Comparison of ENCODE assay signal across 13 cellular contexts in the genomic region with DNA sequence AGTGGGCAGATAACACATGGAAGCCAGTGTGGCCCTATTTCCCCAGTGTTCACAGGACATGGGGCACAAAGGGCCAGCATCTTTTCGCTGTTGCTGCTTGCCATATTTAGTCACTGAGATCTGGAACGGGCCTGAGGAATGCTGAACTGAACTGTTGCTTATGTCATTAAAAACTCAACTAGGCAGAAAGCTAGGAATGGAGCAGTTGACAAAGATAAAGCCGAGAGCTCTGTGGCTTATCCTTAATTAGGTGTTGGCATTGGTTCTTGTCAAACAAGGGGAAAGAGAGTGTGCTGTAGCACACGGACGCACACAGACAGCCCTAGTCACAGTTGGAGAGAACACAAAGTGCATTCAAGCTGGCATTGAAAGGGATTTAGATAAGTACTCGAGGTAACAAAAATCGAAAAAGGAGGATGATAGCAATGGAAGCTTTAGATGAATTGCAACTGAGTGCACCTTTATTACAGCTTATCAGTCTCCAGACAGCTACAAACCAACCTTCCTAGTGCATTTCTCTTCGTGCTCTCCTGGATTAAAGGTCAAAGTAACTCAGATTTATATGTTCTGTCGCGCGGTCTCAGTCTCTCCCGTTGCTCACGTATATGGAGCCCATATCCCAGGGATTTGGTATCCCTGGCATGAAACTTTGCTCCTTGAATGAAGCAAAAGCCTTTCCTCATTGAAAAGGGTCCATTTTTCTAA.
DNase-seq lines count a peak whose midpoint lies in the region; ATAC-seq and TF ChIP-seq lines count a peak whose summit lies in the region.
"Had no signal": no experiment of that assay in that cellular context is flagged by ENCODE, and none has a peak within 500 bp of the region (broad histone marks: within the 10 kb centered on the region; RNA-seq: fewer than 3 reads in every experiment).

No MANE protein-coding gene starts in this region.

- no peaks in the 10 kb centered on the region for H3K36me3 Mint-ChIP-seq in CD4-positive, alpha-beta memory T cell
- H3K36me3 Mint-ChIP-seq: CD8-positive, alpha-beta T cell had no signal

- peak overlapping the region in 2 of 12 donors; percentile 0 to 1 for H3K4me3 ChIP-seq in heart left ventricle
- H3K4me3 ChIP-seq in sigmoid colon = no peak overlapping the region
- H3K4me3 ChIP-seq in CD4-positive, alpha-beta memory T cell (ENCODE audit: low read length in 2 of 2) = no peak overlapping the region
- H3K4me3 ChIP-seq: ascending aorta, suprapubic skin had no signal

- H3K9me3 Mint-ChIP-seq in CD4-positive, alpha-beta memory T cell = peaks cover 0 to 5% (median 0%) of the 10 kb centered on the region in 8 donors
- H3K9me3 Mint-ChIP-seq: activated T-cell treated with anti-CD3 and anti-CD28 coated beads, Interleukin-2, amount 50 U/mL, for 24 hours; CD8-positive, alpha-beta T cell had no signal

- CTCF ChIA-PET in CD4-positive, alpha-beta memory T cell (lab: Charles Lee; ENCODE audit: partially characterized antibody) = no interaction called here

- peak; percentile 32 for DNase-seq in NCI-H1105 (lab: John Stamatoyannopoulos, UW)
- peak; percentile 56 for DNase-seq in NCI-H524 treated with DMSO at 0.1 percent for 48 hours (lab: John Stamatoyannopoulos, UW)
- peak in 4 of 5 donors; percentile 18 to 62 (median 41) for DNase-seq in heart left ventricle
- no peak for DNase-seq in sigmoid colon
- no peak for DNase-seq in CD4-positive, alpha-beta memory T cell
- DNase-seq: activated CD4-positive, alpha-beta T cell treated with anti-CD3 and anti-CD28 coated beads for 1 hour; activated T-cell treated with anti-CD3 and anti-CD28 coated beads, Interleukin-2, amount 50 U/mL, for 24 hours; CD8-positive, alpha-beta T cell had no signal

- TF ChIP-seq EP300 in sigmoid colon (IDR thresholded peaks at IDR 0.05) = no peak

- peak overlapping the region in 11 of 12 donors; percentile 5 to 74 (median 50) for H3K27ac ChIP-seq in heart left ventricle
- H3K27ac ChIP-seq in sigmoid colon = peak overlapping the region; percentile 20 to 37 (median 30)
- H3K27ac ChIP-seq in CD4-positive, alpha-beta memory T cell (ENCODE audit: low read depth, low read length) = no peak overlapping the region
- H3K27ac ChIP-seq: ascending aorta, suprapubic skin had no signal

- no peaks in the 10 kb centered on the region for H3K4me1 Mint-ChIP-seq in CD4-positive, alpha-beta memory T cell

- H3K27ac Mint-ChIP-seq in CD4-positive, alpha-beta memory T cell = no peak overlapping the region
- H3K27ac Mint-ChIP-seq: activated T-cell treated with anti-CD3 and anti-CD28 coated beads, Interleukin-2, amount 50 U/mL, for 24 hours; CD8-positive, alpha-beta T cell had no signal

- 44 to 55% (median 53%) methylated on average over 13 of the region's 13 CpGs for WGBS in heart left ventricle, 4 donors
- 23 to 68% methylated on average over 13 of the region's 13 CpGs for WGBS in sigmoid colon, 2 donors

- H3K9me3 ChIP-seq in heart left ventricle = no peaks in the 10 kb centered on the region
- no peaks in the 10 kb centered on the region for H3K9me3 ChIP-seq in sigmoid colon
- no peaks in the 10 kb centered on the region for H3K9me3 ChIP-seq in CD4-positive, alpha-beta memory T cell (ENCODE audit: control insufficient read depth in 1 of 2, low read length in 2 of 2)
- H3K9me3 ChIP-seq: ascending aorta, suprapubic skin had no signal

- H3K36me3 ChIP-seq in heart left ventricle = no peaks in the 10 kb centered on the region
- H3K36me3 ChIP-seq in sigmoid colon = no peaks in the 10 kb centered on the region
- H3K36me3 ChIP-seq in CD4-positive, alpha-beta memory T cell (ENCODE audit: insufficient read depth, low read length) = no peaks in the 10 kb centered on the region
- H3K36me3 ChIP-seq: ascending aorta, suprapubic skin had no signal

- no peak overlapping the region for H3K4me3 Mint-ChIP-seq in CD4-positive, alpha-beta memory T cell
- H3K4me3 Mint-ChIP-seq: activated T-cell treated with anti-CD3 and anti-CD28 coated beads, Interleukin-2, amount 50 U/mL, for 24 hours; CD8-positive, alpha-beta T cell had no signal

- TF ChIP-seq CTCF in heart left ventricle (IDR thresholded peaks at IDR 0.05) (no peak), sigmoid colon (IDR thresholded peaks at IDR 0.05) (no peak)

- H3K27me3 Mint-ChIP-seq in CD4-positive, alpha-beta memory T cell = no peaks in the 10 kb centered on the region
- H3K27me3 Mint-ChIP-seq: activated T-cell treated with anti-CD3 and anti-CD28 coated beads, Interleukin-2, amount 50 U/mL, for 24 hours had no signal

- no peaks in the 10 kb centered on the region for H3K27me3 ChIP-seq in heart left ventricle
- H3K27me3 ChIP-seq in sigmoid colon = no peaks in the 10 kb centered on the region
- no peaks in the 10 kb centered on the region for H3K27me3 ChIP-seq in CD4-positive, alpha-beta memory T cell (ENCODE audit: insufficient read depth, low read length)
- H3K27me3 ChIP-seq: ascending aorta, suprapubic skin had no signal

- H3K4me1 ChIP-seq in heart left ventricle (peaks cover 0 to 31% (median 4%) of the 10 kb centered on the region in 12 donors), sigmoid colon (peaks cover 0 to 40% (median 30%) of the 10 kb centered on the region in 4 donors)
- H3K4me1 ChIP-seq in CD4-positive, alpha-beta memory T cell (ENCODE audit: insufficient read depth, low read length) = no peaks in the 10 kb centered on the region
- H3K4me1 ChIP-seq: ascending aorta had no signal

- intact Hi-C loops in heart left ventricle (cut with DNase I) (loop anchor here in 3 of 10 donors (5.0 to 10.0 kb wide), 6 partner anchors 152 to 542 kb away; partner anchors contain the start of gene ZNF608 (in 1 of the 3)), sigmoid colon (cut with DNase I) (no loop called here)
- intact Hi-C loops in CD4-positive, alpha-beta memory T cell (cut with micrococcal nuclease) = no loop called here

- peak; percentile 94 to 96 (median 94) for ATAC-seq in heart left ventricle
- ATAC-seq in HG02981 (IDR thresholded peaks at IDR 0.05; ENCODE audit: unreplicated experiment) = no peak
- ATAC-seq in HG02610 (IDR thresholded peaks at IDR 0.05; ENCODE audit: unreplicated experiment) = no peak
- ATAC-seq in HG03039 (IDR thresholded peaks at IDR 0.05; ENCODE audit: unreplicated experiment) = no peak
- ATAC-seq: CD8-positive, alpha-beta T cell had no signal

- POLR2A ChIA-PET in CD4-positive, alpha-beta memory T cell (lab: Charles Lee; ENCODE audit: partially characterized antibody) = no interaction called here

- TF ChIP-seq POLR2A in heart left ventricle (IDR thresholded peaks at IDR 0.05) (no peak), sigmoid colon (IDR thresholded peaks at IDR 0.05) (no peak)

Comparison
In these comparisons a context has a peak if more than half of its experiments do, and no peak if none do; other contexts are left out.
1. DNase-seq: peak in NCI-H1105 (single experiment), NCI-H524 treated with DMSO at 0.1 percent for 48 hours (single experiment) and heart left ventricle (4 of 5); none in sigmoid colon (single experiment) and CD4-positive, alpha-beta memory T cell (0 of 5).
2. ATAC-seq: peak in heart left ventricle (4 of 4); none in HG02981 (single experiment), HG02610 (single experiment) and HG03039 (single experiment).